12 cellular contexts compared by ENCODE assay signal in genomic region chr19:46492841-46493235, GRCh38. TPM values are rescaled to one million over a fixed set of nuclear protein-coding genes. Genes with fewer than 3 reads are reported as not detected.
DNase-seq lines count a peak whose midpoint lies in the region; ATAC-seq and TF ChIP-seq lines count a peak whose summit lies in the region.
"Had no signal": no experiment of that assay in that cellular context is flagged by ENCODE, and none has a peak within 500 bp of the region (broad histone marks: within the 10 kb centered on the region; RNA-seq: fewer than 3 reads in every experiment).

No MANE protein-coding gene starts in this region.

- H3K36me3 ChIP-seq in DOHH2 (ENCODE audit: control insufficient read depth, low read length): no peaks in the 10 kb centered on the region
- no peaks in the 10 kb centered on the region for H3K36me3 ChIP-seq in sigmoid colon
- H3K36me3 ChIP-seq in brain microvascular endothelial cell (replicated peaks): no peaks in the 10 kb centered on the region

- H3K27me3 ChIP-seq in DOHH2 (ENCODE audit: control insufficient read depth, low read length): peaks cover 61% of the 10 kb centered on the region
- H3K27me3 ChIP-seq in right cardiac atrium (ENCODE audit: control insufficient read depth, insufficient read depth): no peaks in the 10 kb centered on the region
- peaks cover 0 to 77% (median 47%) of the 10 kb centered on the region in 3 donors for H3K27me3 ChIP-seq in sigmoid colon
- no peaks in the 10 kb centered on the region for H3K27me3 ChIP-seq in brain microvascular endothelial cell (replicated peaks)

- peaks cover 23% of the 10 kb centered on the region for H3K4me1 Mint-ChIP-seq in T-helper 17 cell

- H3K4me1 ChIP-seq in DOHH2 (ENCODE audit: control insufficient read depth, low read length): peaks cover 20% of the 10 kb centered on the region
- H3K4me1 ChIP-seq in right cardiac atrium (ENCODE audit: control insufficient read depth, insufficient read depth, low read length): peaks cover 5% of the 10 kb centered on the region
- peaks cover 0 to 52% (median 44%) of the 10 kb centered on the region in 4 donors for H3K4me1 ChIP-seq in sigmoid colon

- H3K9me2 ChIP-seq in DOHH2 (replicated peaks; ENCODE audit: control insufficient read depth, low read length): no peaks in the 10 kb centered on the region

- H3K27ac Mint-ChIP-seq in T-helper 17 cell: no peak overlapping the region

- no peaks in the 10 kb centered on the region for H3K79me2 ChIP-seq in DOHH2 (ENCODE audit: control insufficient read depth, low read length)

- peak overlapping the region; percentile 59 for H3K4me2 ChIP-seq in DOHH2 (ENCODE audit: low read length)

- DNase-seq in T-helper 17 cell (no peak), right cardiac atrium (no peak), sigmoid colon (no peak), brain microvascular endothelial cell (no peak), DMS53 treated with DMSO at 0.1 percent for 48 hours (lab: John Stamatoyannopoulos, UW; ENCODE audit: unreplicated experiment) (no peak), anterior cingulate cortex (lab: John Stamatoyannopoulos, UW) (no peak)
- no peak for DNase-seq in effector CD8-positive, alpha-beta T cell (lab: John Stamatoyannopoulos, UW)
- DNase-seq: NCI-H446 treated with DMSO at 0.1 percent for 48 hours; stimulated activated CD4-positive, alpha-beta T cell treated with anti-CD3 and anti-CD28 coated beads, Interleukin-2, amount 100 ng/mL, for 24 hours had no signal

- H3K4me3 ChIP-seq in DOHH2 (ENCODE audit: low read length) (peak overlapping the region; percentile 38), right cardiac atrium (ENCODE audit: low read length) (peak overlapping the region; percentile 54), sigmoid colon (peak overlapping the region; percentile 32 to 54 (median 46)), brain microvascular endothelial cell (ENCODE audit: low read depth, low read length) (no peak overlapping the region)

- 34% methylated on average over 17 of the region's 17 CpGs for WGBS in right cardiac atrium
- 31 to 51% methylated on average over 17 of the region's 17 CpGs for WGBS in sigmoid colon, 2 donors

- peaks cover 12% of the 10 kb centered on the region for H3K36me3 Mint-ChIP-seq in T-helper 17 cell (ENCODE audit: low read depth)

- intact Hi-C loops in right cardiac atrium (cut with DNase I): no loop called here
- intact Hi-C loops in sigmoid colon (cut with DNase I): no loop called here

- H3K4me3 Mint-ChIP-seq in T-helper 17 cell: peak overlapping the region; percentile 78

- H3K9me3 ChIP-seq in DOHH2 (ENCODE audit: control insufficient read depth, insufficient read depth, low read length) (no peaks in the 10 kb centered on the region), T-helper 17 cell (ENCODE audit: control insufficient read depth, low read length, poor library complexity, severe bottlenecking) (no peaks in the 10 kb centered on the region), right cardiac atrium (ENCODE audit: control insufficient read depth, low read length) (no peaks in the 10 kb centered on the region), sigmoid colon (no peaks in the 10 kb centered on the region)

- peaks cover 55% of the 10 kb centered on the region for H3K27me3 Mint-ChIP-seq in T-helper 17 cell

- no peaks in the 10 kb centered on the region for H4K20me1 ChIP-seq in DOHH2 (ENCODE audit: control insufficient read depth, insufficient read depth, low read depth, low read length)

- no peak for TF ChIP-seq POLR2A in sigmoid colon (IDR thresholded peaks at IDR 0.05)

- in situ Hi-C loops in brain microvascular endothelial cell (cut with HindIII; ENCODE audit: low pct_ligation_motif_present, low sequenced_read_pairs): no loop called here

- H3K27ac ChIP-seq in DOHH2 (ENCODE audit: low read depth, low read length) (no peak overlapping the region), right cardiac atrium (ENCODE audit: low read length) (no peak overlapping the region), sigmoid colon (peak overlapping the region; percentile 25 to 67 (median 60)), brain microvascular endothelial cell (no peak overlapping the region)

- no peak for TF ChIP-seq EP300 in sigmoid colon (IDR thresholded peaks at IDR 0.05)

- no peaks in the 10 kb centered on the region for H3F3A ChIP-seq in DOHH2 (ENCODE audit: control insufficient read depth, insufficient read depth)

- ATAC-seq in T-helper 17 cell (peak; percentile 20), right cardiac atrium (peak; percentile 1 to 5)

- TF ChIP-seq CTCF in DOHH2 (IDR thresholded peaks at IDR 0.05; ENCODE audit: low read depth, low read length, poor library complexity, severe bottlenecking) (no peak), sigmoid colon (IDR thresholded peaks at IDR 0.05) (no peak), brain microvascular endothelial cell (IDR thresholded peaks at IDR 0.05; ENCODE audit: low read depth, low read length, missing control alignments) (no peak)

RNA-seq across cellular contexts. Expression of gene PNMA8B, which starts 2.8 kb away (rescaled TPM):
- total RNA-seq in T-helper 17 cell (under 1 TPM; 0.17 to 0.18 TPM), right cardiac atrium (1 to 10 TPM; 2.1 to 3.7 (median 2.3) TPM), sigmoid colon (1 to 10 TPM; 1.3 to 1.9 (median 1.6) TPM)
- polyA plus RNA-seq in right cardiac atrium (1.6 TPM), sigmoid colon (under 1 TPM in 2 of 3 donors, not detected in 1; 0.60 to 0.95 TPM)
- total RNA-seq: LHCN-M2, SK-MEL-5 had no signal

RNA-seq across cellular contexts. Expression of gene PNMA8A, which starts 21.5 kb away (rescaled TPM):
- not detected for total RNA-seq in T-helper 17 cell
- 10 to 100 TPM; 15.7 to 29.8 (median 26.4) TPM for total RNA-seq in right cardiac atrium
- 10.7 TPM for polyA plus RNA-seq in right cardiac atrium
- 1 to 10 TPM; 1.5 to 8.4 (median 5.5) TPM for total RNA-seq in sigmoid colon
- 1 to 10 TPM in 1 of 3 donors, not detected in 2; 2.3 TPM for polyA plus RNA-seq in sigmoid colon

Comparison
In these comparisons a context has a peak if more than half of its experiments do, and no peak if none do; other contexts are left out.
1. H3K27ac ChIP-seq: peak in sigmoid colon (4 of 4); none in DOHH2 (single experiment), right cardiac atrium (single experiment) and brain microvascular endothelial cell (single experiment).